Comparison of ENCODE assay signal across 19 cellular contexts in genomic region chr14:52891800-52892199, GRCh38. TPM values are rescaled to one million over a fixed set of nuclear protein-coding genes. Genes with fewer than 3 reads are reported as not detected.
DNase-seq lines count a peak whose midpoint lies in the region; ATAC-seq and TF ChIP-seq lines count a peak whose summit lies in the region.
"Had no signal": no experiment of that assay in that cellular context is flagged by ENCODE, and none has a peak within 500 bp of the region (broad histone marks: within the 10 kb centered on the region; RNA-seq: fewer than 3 reads in every experiment).

No MANE protein-coding gene starts in this region.

- no peak overlapping the region for H3K9ac ChIP-seq in mesendoderm (ENCODE audit: low read length)

- H3K4ac ChIP-seq in mesendoderm (ENCODE audit: low read depth, low read length) = no peak overlapping the region

- POLR2A ChIA-PET in WTC11 (lab: Charles Lee) = no interaction called here

- no peaks in the 10 kb centered on the region for H3K9me2 ChIP-seq in GM23338 (ENCODE audit: insufficient read depth)

- H3K27ac ChIP-seq in GM23338 (ENCODE audit: low read depth) = peak overlapping the region; percentile 35; the same call in 1 of the 2 replicates
- no peak overlapping the region for H3K27ac ChIP-seq in mesendoderm (ENCODE audit: low read depth, low read length)

- H3K9me3 Mint-ChIP-seq in GM23338 (no peaks in the 10 kb centered on the region), HFFc6 (no peaks in the 10 kb centered on the region), WTC11 (no peaks in the 10 kb centered on the region)
- H3K9me3 Mint-ChIP-seq: CD8-positive, alpha-beta T cell had no signal

- no peak overlapping the region for H3K4me2 ChIP-seq in GM23338
- H3K4me2 ChIP-seq in mesendoderm (ENCODE audit: low read length) = no peak overlapping the region

- no peaks in the 10 kb centered on the region for H3F3A ChIP-seq in GM23338 (replicated peaks; ENCODE audit: low read depth)

- no peak for TF ChIP-seq CTCF in GM23338 (conservative IDR thresholded peaks at IDR 0.05; ENCODE audit: low read depth in 2 of 2)
- TF ChIP-seq CTCF in HFFc6 (IDR thresholded peaks at IDR 0.05) = no peak
- TF ChIP-seq CTCF in WTC11 (IDR thresholded peaks at IDR 0.05) = no peak

- WGBS in mesendoderm (ENCODE audit: extremely low coverage, insufficient coverage, low lambda C conversion rate) = no CpG with 5 or more reads among the region's 3 CpGs

- H3K4me3 Mint-ChIP-seq in GM23338 = no peak overlapping the region
- no peak overlapping the region for H3K4me3 Mint-ChIP-seq in HFFc6
- H3K4me3 Mint-ChIP-seq in WTC11 = no peak overlapping the region
- H3K4me3 Mint-ChIP-seq: CD8-positive, alpha-beta T cell had no signal

- peaks cover 6% of the 10 kb centered on the region; the same call in 2 of the 3 replicates for H3K4me1 Mint-ChIP-seq in GM23338
- peaks cover 57% of the 10 kb centered on the region for H3K4me1 Mint-ChIP-seq in HFFc6 (ENCODE audit: low read depth)
- 0 out of 2 replicates have a peak, but pooled peaks cover 6% of the 10 kb centered on the region for H3K4me1 Mint-ChIP-seq in WTC11

- H3K4me1 ChIP-seq in GM23338 (ENCODE audit: insufficient read depth) = no peaks in the 10 kb centered on the region
- no peaks in the 10 kb centered on the region for H3K4me1 ChIP-seq in mesendoderm (ENCODE audit: control insufficient read depth, low read depth, low read length)

- no peak overlapping the region for H2BK5ac ChIP-seq in mesendoderm (ENCODE audit: low read length)

- intact Hi-C loops in left colon (cut with DNase I, micrococcal nuclease) = no loop called here

- H3K36me3 ChIP-seq in GM23338 (ENCODE audit: insufficient read depth) (no peaks in the 10 kb centered on the region; the same call in 1 of the 2 replicates), mesendoderm (ENCODE audit: control insufficient read depth, insufficient read depth, low read length) (no peaks in the 10 kb centered on the region)

- no peak overlapping the region for H2BK15ac ChIP-seq in mesendoderm (replicated peaks; ENCODE audit: low read depth)

- peaks cover 29% of the 10 kb centered on the region for H3K36me3 Mint-ChIP-seq in GM23338 (ENCODE audit: low read depth)
- peaks cover 37% of the 10 kb centered on the region for H3K36me3 Mint-ChIP-seq in HFFc6 (ENCODE audit: low read depth)
- peaks cover 26% of the 10 kb centered on the region for H3K36me3 Mint-ChIP-seq in WTC11
- H3K36me3 Mint-ChIP-seq: CD8-positive, alpha-beta T cell had no signal

- no peak overlapping the region for H3K23ac ChIP-seq in mesendoderm (ENCODE audit: low read length)

- H4K8ac ChIP-seq in mesendoderm (ENCODE audit: low read depth, low read length) = no peak overlapping the region

- H4K5ac ChIP-seq in mesendoderm (ENCODE audit: low read length) = no peak overlapping the region

- H3K18ac ChIP-seq in mesendoderm (ENCODE audit: low read length) = no peak overlapping the region

- no peak for DNase-seq in GM23338 (ENCODE audit: low spot score)
- no peak for DNase-seq in HFFc6
- no peak for DNase-seq in WTC11 (ENCODE audit: low spot score)
- DNase-seq in mesendoderm = peak; percentile 30
- no peak for DNase-seq in AG08396 (ENCODE audit: low spot score)
- no peak for DNase-seq in retina
- no peak for DNase-seq in left colon
- DNase-seq: CD8-positive, alpha-beta T cell; DND-41; MV-4-11; NCI-H1436; NCI-H2029; NCI-H226; NCI-H524 treated with DMSO at 0.1 percent for 48 hours; SHP77; T-helper 1 cell had no signal

- H3K27me3 Mint-ChIP-seq in GM23338 (ENCODE audit: insufficient read depth, low read depth, poor library complexity) (no peaks in the 10 kb centered on the region), HFFc6 (ENCODE audit: insufficient read depth) (peaks cover 5% of the 10 kb centered on the region; the same call in 1 of the 2 replicates), WTC11 (ENCODE audit: low read depth) (no peaks in the 10 kb centered on the region)

- peaks cover 8% of the 10 kb centered on the region for H3K79me1 ChIP-seq in mesendoderm (ENCODE audit: low read length)

- CTCF ChIA-PET in WTC11 (lab: Charles Lee) = interaction anchor here (0.7 to 1.5 kb wide), 2 partner anchors 19 to 69 kb away, joined by 3 to 4 read pairs; no protein-coding TSS in a partner anchor

- H2BK120ac ChIP-seq in mesendoderm (ENCODE audit: low read depth, low read length) = no peak overlapping the region

- H4K20me1 ChIP-seq in GM23338 (replicated peaks; ENCODE audit: insufficient read depth) = no peaks in the 10 kb centered on the region; the same call in 1 of the 2 replicates

- no peak overlapping the region for H3K56ac ChIP-seq in mesendoderm (ENCODE audit: low read length)

- H3K27me3 ChIP-seq in GM23338 (ENCODE audit: insufficient read depth) (no peaks in the 10 kb centered on the region), mesendoderm (ENCODE audit: insufficient read depth, low read length, poor library complexity) (no peaks in the 10 kb centered on the region)

- no peak overlapping the region for H2AFZ ChIP-seq in GM23338

- H3K27ac Mint-ChIP-seq in GM23338 (0 out of 2 replicates have a peak overlapping the region, but pooled peaks have one; percentile 74), HFFc6 (peak overlapping the region; percentile 56), WTC11 (peak overlapping the region; percentile 3; the same call in 1 of the 2 replicates)
- H3K27ac Mint-ChIP-seq: CD8-positive, alpha-beta T cell had no signal

- H3K79me2 ChIP-seq in GM23338 (replicated peaks; ENCODE audit: insufficient read depth) = peaks cover 35% of the 10 kb centered on the region
- peaks cover 12% of the 10 kb centered on the region for H3K79me2 ChIP-seq in mesendoderm (ENCODE audit: control insufficient read depth, insufficient read depth, low read length)

- ATAC-seq in GM23338 (no peak), WTC11 (no peak), HG02885 (IDR thresholded peaks at IDR 0.05; ENCODE audit: poor library complexity, unreplicated experiment) (no peak), left colon (no peak)
- ATAC-seq: CD8-positive, alpha-beta T cell; Panc1; SK-N-SH treated with all-trans-retinoic acid at 6 μM for 48 hours had no signal

- no peak overlapping the region for H2AK5ac ChIP-seq in mesendoderm (ENCODE audit: low read length)

- H3K4me3 ChIP-seq in GM23338 (no peak overlapping the region), mesendoderm (ENCODE audit: low read length) (no peak overlapping the region)

TF ChIP-seq in GM23338, 12 proteins besides CTCF, POLR2A, EP300 and RAD21 (continues in another document):
- TF ChIP-seq EZH2phosphoT487 (IDR thresholded peaks at IDR 0.05; ENCODE audit: unreplicated experiment) (no peak), POLR2AphosphoS5 (IDR thresholded peaks at IDR 0.05; ENCODE audit: low read depth) (no peak), ETS1 (IDR thresholded peaks at IDR 0.05) (no peak), NANOG (IDR thresholded peaks at IDR 0.05; ENCODE audit: borderline replicate concordance) (no peak), JUNB (IDR thresholded peaks at IDR 0.05; ENCODE audit: unreplicated experiment) (no peak)

TF ChIP-seq in WTC11, 78 proteins besides CTCF, POLR2A, EP300 and RAD21:
- no peak for TF ChIP-seq ZBTB21 (CRISPR knock-in tag; IDR thresholded peaks at IDR 0.05; ENCODE audit: borderline replicate concordance)
- TF ChIP-seq MYBL2 (CRISPR knock-in tag; IDR thresholded peaks at IDR 0.05) = no peak
- TF ChIP-seq CREB1 (CRISPR knock-in tag; IDR thresholded peaks at IDR 0.05) = no peak
- TF ChIP-seq SMAD4 (CRISPR knock-in tag; IDR thresholded peaks at IDR 0.05) = no peak
- TF ChIP-seq, protein P1, sequence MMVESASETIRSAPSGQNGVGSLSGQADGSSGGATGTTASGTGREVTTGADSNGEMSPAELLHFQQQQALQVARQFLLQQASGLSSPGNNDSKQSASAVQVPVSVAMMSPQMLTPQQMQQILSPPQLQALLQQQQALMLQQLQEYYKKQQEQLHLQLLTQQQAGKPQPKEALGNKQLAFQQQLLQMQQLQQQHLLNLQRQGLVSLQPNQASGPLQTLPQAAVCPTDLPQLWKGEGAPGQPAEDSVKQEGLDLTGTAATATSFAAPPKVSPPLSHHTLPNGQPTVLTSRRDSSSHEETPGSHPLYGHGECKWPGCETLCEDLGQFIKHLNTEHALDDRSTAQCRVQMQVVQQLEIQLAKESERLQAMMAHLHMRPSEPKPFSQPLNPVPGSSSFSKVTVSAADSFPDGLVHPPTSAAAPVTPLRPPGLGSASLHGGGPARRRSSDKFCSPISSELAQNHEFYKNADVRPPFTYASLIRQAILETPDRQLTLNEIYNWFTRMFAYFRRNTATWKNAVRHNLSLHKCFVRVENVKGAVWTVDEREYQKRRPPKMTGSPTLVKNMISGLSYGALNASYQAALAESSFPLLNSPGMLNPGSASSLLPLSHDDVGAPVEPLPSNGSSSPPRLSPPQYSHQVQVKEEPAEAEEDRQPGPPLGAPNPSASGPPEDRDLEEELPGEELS (CRISPR knock-in tag; IDR thresholded peaks at IDR 0.05) = no peak
- TF ChIP-seq NR3C1 (CRISPR knock-in tag; conservative IDR thresholded peaks at IDR 0.05; ENCODE audit: low read depth) = no peak
- no peak for TF ChIP-seq RORB (CRISPR knock-in tag; IDR thresholded peaks at IDR 0.05)

RNA-seq across cellular contexts. Expression of gene FERMT2, which starts 59.0 kb away (rescaled TPM):
- total RNA-seq in GM23338 (2014; rRNA removed; shearing (Covaris generic)) = 102 and 108 TPM in 2 replicates
- polyA plus RNA-seq in GM23338 (2016; fragmentation: Nextera tagmentation; extraction: Ambion mirVana) = 148 and 152 TPM in 2 replicates
- 100 to 1,000 TPM; 109 to 152 (median 127) TPM for total RNA-seq in HFFc6 (2021; fragmentation: NEBNext Ultra II Directional; extraction: Animal tissue kit (Norgen Biotek cat#: 25700))
- total RNA-seq in WTC11 (2021) (87.8 to 97.7 TPM (median 92.8 TPM) in 3 replicates), left colon (10 to 100 TPM in 1 of 2 donors, 1 to 10 TPM in 1; 6.7 to 32.4 TPM)
- 214 TPM for polyA plus RNA-seq in mesendoderm (2013, experiment 1 of 2)
- 220 TPM for polyA plus RNA-seq in mesendoderm (2013, experiment 2 of 2)
- total RNA-seq: CD8-positive, alpha-beta T cell had no signal

Comparison
In these comparisons a context has a peak if more than half of its experiments do, and no peak if none do; other contexts are left out.
1. H3K27ac Mint-ChIP-seq: peak in every context shown above with its lines; median percentile 74 in GM23338; 56 in HFFc6; 3 in WTC11.